In genomic region chr7:112452102-112452888, GRCh38 we compare ENCODE assay signal across 8 cellular contexts.
DNase-seq lines count a peak whose midpoint lies in the region; ATAC-seq and TF ChIP-seq lines count a peak whose summit lies in the region.

No MANE protein-coding gene starts in this region.

- peak overlapping the region; percentile 86 for H3K4me2 ChIP-seq in MM.1S (ENCODE audit: low read depth, low read length)

- peak; percentile 48 for TF ChIP-seq CTCF in MM.1S (IDR thresholded peaks at IDR 0.05; ENCODE audit: low read length)

- H3K9me2 ChIP-seq in MM.1S (replicated peaks; ENCODE audit: insufficient read depth, low read length): no peaks in the 10 kb centered on the region

- H3K4me1 ChIP-seq in MM.1S (ENCODE audit: low read length) (peaks cover 19% of the 10 kb centered on the region; the same call in 1 of the 2 replicates), rectal smooth muscle tissue (ENCODE audit: control insufficient read depth, insufficient read depth, low read length) (peaks cover 13% of the 10 kb centered on the region)

- peaks cover 65% of the 10 kb centered on the region for H3K79me2 ChIP-seq in MM.1S (ENCODE audit: low read length)

- no peak for ATAC-seq in GM21723 (IDR thresholded peaks at IDR 0.05; ENCODE audit: unreplicated experiment)

- H3K9ac ChIP-seq in MM.1S (ENCODE audit: low read length): peak overlapping the region; percentile 94; the same call in 1 of the 2 replicates
- peak overlapping the region; percentile 79 for H3K9ac ChIP-seq in rectal smooth muscle tissue (ENCODE audit: low read length)

- peak overlapping the region; percentile 93 for H3K4me3 ChIP-seq in MM.1S (ENCODE audit: low read length)
- H3K4me3 ChIP-seq in rectal smooth muscle tissue (ENCODE audit: low read length): peak overlapping the region; percentile 99

- H3K27me3 ChIP-seq in MM.1S (replicated peaks; ENCODE audit: insufficient read depth, low read length): no peaks in the 10 kb centered on the region
- H3K27me3 ChIP-seq in rectal smooth muscle tissue (ENCODE audit: control insufficient read depth, insufficient read depth, low read length): no peaks in the 10 kb centered on the region

- H4K20me1 ChIP-seq in MM.1S (ENCODE audit: insufficient read depth, low read length): peaks cover 13% of the 10 kb centered on the region; the same call in 1 of the 2 replicates

- H3K27ac ChIP-seq in MM.1S (ENCODE audit: low read length) (no peak overlapping the region), rectal smooth muscle tissue (ENCODE audit: low read depth, low read length) (peak overlapping the region; percentile 97)

- H3F3A ChIP-seq in MM.1S (ENCODE audit: insufficient read depth, low read length): 0 out of 2 replicates have a peak, but pooled peaks cover 7% of the 10 kb centered on the region

- no peak overlapping the region for H2AFZ ChIP-seq in MM.1S (ENCODE audit: low read length)

- peaks cover 4% of the 10 kb centered on the region; the same call in 1 of the 2 replicates for H3K36me3 ChIP-seq in MM.1S (replicated peaks; ENCODE audit: insufficient read depth, low read length)
- H3K36me3 ChIP-seq in rectal smooth muscle tissue (ENCODE audit: control insufficient read depth, insufficient read depth, low read length): no peaks in the 10 kb centered on the region

- peak; percentile 47 for DNase-seq in DMS53 (lab: John Stamatoyannopoulos, UW)
- DNase-seq in DMS53 treated with DMSO at 0.1 percent for 48 hours (lab: John Stamatoyannopoulos, UW; ENCODE audit: unreplicated experiment): no peak
- peak; percentile 39 for DNase-seq in MM.1S
- DNase-seq in amniotic epithelial cell (ENCODE audit: low read depth): peak; percentile 41
- DNase-seq in hepatic stellate cell (ENCODE audit: low spot score): peak; percentile 19
- no peak for DNase-seq in activated gamma-delta T cell (lab: John Stamatoyannopoulos, UW)

- no peaks in the 10 kb centered on the region for H3K9me3 ChIP-seq in MM.1S (replicated peaks; ENCODE audit: insufficient read depth, low read length)

Comparison
In these comparisons a context has a peak if more than half of its experiments do, and no peak if none do; other contexts are left out.
1. DNase-seq: peak in DMS53 (single experiment), MM.1S (single experiment), amniotic epithelial cell (single experiment) and hepatic stellate cell (single experiment); none in DMS53 treated with DMSO at 0.1 percent for 48 hours (single experiment) and activated gamma-delta T cell (single experiment).